ENCODE assay signal across 18 cellular contexts in genomic region chr4:64305565-64306254, GRCh38.
"Had no signal": no experiment of that assay in that cellular context is flagged by ENCODE, and none has a peak within 500 bp of the region (broad histone marks: within the 10 kb centered on the region; RNA-seq: fewer than 3 reads in every experiment).

No MANE protein-coding gene starts in this region.

- H3K27me3 ChIP-seq: brain microvascular endothelial cell, heart right ventricle, left lung, thyroid gland had no signal

- H3K27ac ChIP-seq: brain microvascular endothelial cell, heart right ventricle, left lung, thyroid gland had no signal

- H3K4me3 Mint-ChIP-seq: activated T-helper 17 cell treated with anti-CD3 and anti-CD28 coated beads, Interleukin-2, amount 50 U/mL, for 72 hours; dendritic cell treated with granulocyte-macrophage colony-stimulating factor and Interleukin-4, amounts not matched to agents 40 ng/mL and 50 ng/mL, for 4 days; natural killer cell treated with Interleukin-12 subunit alpha and Interleukin-12 subunit beta and Interleukin-15 and Interleukin-18, amount 100 ng/mL, for 72 hours; stimulated activated effector memory CD8-positive, alpha-beta T cell treated with anti-CD3 and anti-CD28 coated beads, Interleukin-12 subunit alpha, Interleukin-12 subunit beta, amount 100 ng/mL, for 72 hours had no signal

- H3K27me3 Mint-ChIP-seq: activated T-helper 17 cell treated with anti-CD3 and anti-CD28 coated beads, Interleukin-2, amount 50 U/mL, for 72 hours; dendritic cell treated with granulocyte-macrophage colony-stimulating factor and Interleukin-4, amounts not matched to agents 40 ng/mL and 50 ng/mL, for 4 days; natural killer cell treated with Interleukin-12 subunit alpha and Interleukin-12 subunit beta and Interleukin-15 and Interleukin-18, amount 100 ng/mL, for 72 hours had no signal

- H3K4me3 ChIP-seq: heart right ventricle, left lung, thyroid gland had no signal

- H3K36me3 ChIP-seq: brain microvascular endothelial cell, left lung, thyroid gland had no signal

- H3K9me3 ChIP-seq: thyroid gland had no signal

- H3K4me1 ChIP-seq: heart right ventricle, left lung, thyroid gland had no signal

- ATAC-seq: activated T-helper 17 cell treated with anti-CD3 and anti-CD28 coated beads, Interleukin-2, amount 50 U/mL, for 72 hours; left lung; natural killer cell treated with Interleukin-12 subunit alpha and Interleukin-12 subunit beta and Interleukin-15 and Interleukin-18, amount 100 ng/mL, for 72 hours; stimulated activated effector memory CD8-positive, alpha-beta T cell treated with anti-CD3 and anti-CD28 coated beads, Interleukin-12 subunit alpha, Interleukin-12 subunit beta, amount 100 ng/mL, for 72 hours had no signal

- DNase-seq: activated CD4-positive, CD25-positive, alpha-beta regulatory T cell treated with anti-CD3 and anti-CD28 coated beads, Interleukin-2, amount 50 U/mL, for 72 hours; activated naive CD4-positive, alpha-beta T cell treated with Interleukin-2 at 50 U/mL for 16 hours; anterior cingulate cortex; brain microvascular endothelial cell; effector memory CD4-positive, alpha-beta T cell; heart right ventricle; islet precursor cell; left lung; mesenchymal stem cell; nucleus accumbens; posterior cingulate gyrus; retina; T1000; thyroid gland had no signal

- H3K4me1 Mint-ChIP-seq: activated T-helper 17 cell treated with anti-CD3 and anti-CD28 coated beads, Interleukin-2, amount 50 U/mL, for 72 hours; stimulated activated effector memory CD8-positive, alpha-beta T cell treated with anti-CD3 and anti-CD28 coated beads, Interleukin-12 subunit alpha, Interleukin-12 subunit beta, amount 100 ng/mL, for 72 hours had no signal

- H3K36me3 Mint-ChIP-seq: natural killer cell treated with Interleukin-12 subunit alpha and Interleukin-12 subunit beta and Interleukin-15 and Interleukin-18, amount 100 ng/mL, for 72 hours; stimulated activated effector memory CD8-positive, alpha-beta T cell treated with anti-CD3 and anti-CD28 coated beads, Interleukin-12 subunit alpha, Interleukin-12 subunit beta, amount 100 ng/mL, for 72 hours had no signal

- H3K27ac Mint-ChIP-seq: activated T-helper 17 cell treated with anti-CD3 and anti-CD28 coated beads, Interleukin-2, amount 50 U/mL, for 72 hours; dendritic cell treated with granulocyte-macrophage colony-stimulating factor and Interleukin-4, amounts not matched to agents 40 ng/mL and 50 ng/mL, for 4 days; natural killer cell treated with Interleukin-12 subunit alpha and Interleukin-12 subunit beta and Interleukin-15 and Interleukin-18, amount 100 ng/mL, for 72 hours; stimulated activated effector memory CD8-positive, alpha-beta T cell treated with anti-CD3 and anti-CD28 coated beads, Interleukin-12 subunit alpha, Interleukin-12 subunit beta, amount 100 ng/mL, for 72 hours had no signal
